In genomic region chr7:116405810-116406209, GRCh38 we compare ENCODE assay signal across 17 cellular contexts.
DNase-seq lines count a peak whose midpoint lies in the region; ATAC-seq, FAIRE-seq and TF ChIP-seq lines count a peak whose summit lies in the region.
"Had no signal": no experiment of that assay in that cellular context is flagged by ENCODE, and none has a peak within 500 bp of the region (broad histone marks: within the 10 kb centered on the region; RNA-seq: fewer than 3 reads in every experiment).

No MANE protein-coding gene starts in this region.

- peak overlapping the region; percentile 54; the same call in 1 of the 2 replicates for H2AFZ ChIP-seq in K562 (ENCODE audit: low read depth, low read length)

- H3K9me1 ChIP-seq in K562 (ENCODE audit: control insufficient read depth, insufficient read depth, low read length), result no peaks in the 10 kb centered on the region

- TF ChIP-seq CTCF in Panc1 (IDR thresholded peaks at IDR 0.05) (no peak), K562 (IDR thresholded peaks at IDR 0.05 in 2 of 3, conservative IDR thresholded peaks at IDR 0.05 in 1 of 3; ENCODE audit: insufficient read depth in 2 of 3, low read depth in 1 of 3, low read length in 3 of 3) (no peak), kidney (IDR thresholded peaks at IDR 0.05; ENCODE audit: borderline replicate concordance, extremely low read depth, insufficient read depth) (no peak), GM10248 (IDR thresholded peaks at IDR 0.05; ENCODE audit: control extremely low read depth, extremely low read depth, low read depth, missing control alignments) (no peak)

- H3K4me2 ChIP-seq in K562 (ENCODE audit: insufficient read depth, low read length), result no peak overlapping the region
- H3K4me2 ChIP-seq: BLaER1 had no signal

- H3K9me3 ChIP-seq in Panc1 (ENCODE audit: control insufficient read depth, insufficient read depth, low read depth, low read length), result no peaks in the 10 kb centered on the region
- H3K9me3 ChIP-seq in K562 (replicated peaks; ENCODE audit: control insufficient read depth, insufficient read depth, low read depth, low read length), result no peaks in the 10 kb centered on the region
- no peaks in the 10 kb centered on the region for H3K9me3 ChIP-seq in kidney (ENCODE audit: control insufficient read depth in 1 of 2, low read length in 2 of 2)
- H3K9me3 ChIP-seq: BLaER1, HAP-1 had no signal

- H3K9ac ChIP-seq in K562 (ENCODE audit: insufficient read depth in 1 of 2, low read depth in 2 of 2, low read length in 2 of 2) (no peak overlapping the region), kidney (ENCODE audit: low read length in 2 of 2) (no peak overlapping the region)
- H3K9ac ChIP-seq: BLaER1 had no signal

- POLR2A ChIA-PET in Panc1 (lab: Charles Lee), result no interaction called here
- POLR2A ChIA-PET in K562 (lab: Yijun Ruan, JAX), result no interaction called here
- POLR2A ChIA-PET in GM10248 (lab: Yijun Ruan, JAX), result no interaction called here

- no peak for DNase-seq in Panc1 (ENCODE audit: low read depth, low spot score)
- DNase-seq in K562 (ENCODE audit: extremely low read depth in 1 of 4, low spot score in 3 of 4), result no peak
- DNase-seq in kidney, result no peak
- no peak for DNase-seq in GM10248 (ENCODE audit: extremely low spot score)
- no peak for DNase-seq in Kasumi-1 (lab: John Stamatoyannopoulos, UW)
- no peak for DNase-seq in NCI-H226
- DNase-seq: Calu3; CD4-positive, alpha-beta memory T cell; DMS79 treated with DMSO at 0.1 percent for 48 hours had no signal

- no peaks in the 10 kb centered on the region for H3K36me3 ChIP-seq in Panc1 (ENCODE audit: control insufficient read depth, insufficient read depth, low read length)
- H3K36me3 ChIP-seq in K562 (ENCODE audit: control insufficient read depth, insufficient read depth, low read length), result no peaks in the 10 kb centered on the region
- no peaks in the 10 kb centered on the region for H3K36me3 ChIP-seq in kidney (ENCODE audit: control insufficient read depth in 1 of 2, insufficient read depth in 2 of 2, low read length in 2 of 2)
- H3K36me3 ChIP-seq: BLaER1, HAP-1 had no signal

- TF ChIP-seq RAD21 in K562 (CRISPR knock-in tag; conservative IDR thresholded peaks at IDR 0.05 in 1 of 2, IDR thresholded peaks at IDR 0.05 in 1 of 2), result no peak

- no peak for ATAC-seq in Panc1
- ATAC-seq in K562, result no peak
- ATAC-seq in HG02678 (IDR thresholded peaks at IDR 0.05; ENCODE audit: unreplicated experiment), result no peak

- H3K27ac ChIP-seq in Panc1 (ENCODE audit: low read length), result peak overlapping the region; percentile 93
- H3K27ac ChIP-seq in K562 (ENCODE audit: extremely low read depth, low read depth, low read length), result no peak overlapping the region
- no peak overlapping the region for H3K27ac ChIP-seq in kidney (ENCODE audit: low read depth in 2 of 2, low read length in 2 of 2)
- H3K27ac ChIP-seq: 22Rv1, BLaER1, HL-60 had no signal

- in situ Hi-C loops in Panc1 (cut with HindIII; ENCODE audit: low pct_unique_long_range_greater_than_20kb, low sequenced_read_pairs) (no loop called here), K562 (cut with MboI) (no loop called here)

- H3K4me1 ChIP-seq in Panc1 (ENCODE audit: control insufficient read depth, insufficient read depth, low read length), result peaks cover 4% of the 10 kb centered on the region; the same call in 1 of the 2 replicates
- H3K4me1 ChIP-seq in K562 (replicated peaks in 1 of 2; ENCODE audit: control insufficient read depth in 2 of 2, insufficient read depth in 2 of 2, low read length in 2 of 2), result peaks cover 0 to 5% of the 10 kb centered on the region in 2 experiments; a peak in 3 of 5 replicates
- no peaks in the 10 kb centered on the region for H3K4me1 ChIP-seq in kidney (ENCODE audit: control insufficient read depth in 1 of 2, insufficient read depth in 1 of 2, low read depth in 1 of 2, low read length in 2 of 2)
- H3K4me1 ChIP-seq: BLaER1, HAP-1 had no signal

- BruUV-seq in Panc1 (replicated peaks; lab: Mats Ljungman, UMichigan) (no TSS peak), K562 (replicated peaks; lab: Mats Ljungman, UMichigan) (no TSS peak)

- FAIRE-seq in A204.1 (lab: Jason Lieb, UNC), result peak; percentile 99
- FAIRE-seq in K562 (lab: Jason Lieb, UNC), result no peak
- peak; percentile 97 for FAIRE-seq in kidney (lab: Jason Lieb, UNC)
- FAIRE-seq: GM12891, GM19239 had no signal

- H3K4me3 ChIP-seq in Panc1 (ENCODE audit: low read depth in 2 of 2, low read length in 2 of 2) (no peak overlapping the region), K562 (no peak overlapping the region), kidney (ENCODE audit: low read length in 2 of 2) (no peak overlapping the region)
- H3K4me3 ChIP-seq: BLaER1, HAP-1 had no signal

- intact Hi-C loops in Panc1 (cut with micrococcal nuclease; ENCODE audit: unreplicated experiment), result no loop called here
- intact Hi-C loops in K562 (cut with micrococcal nuclease), result no loop called here
- intact Hi-C loops in kidney (cut with DNase I), result no loop called here

- H3K27me3 ChIP-seq in Panc1 (ENCODE audit: control insufficient read depth, insufficient read depth, low read length) (no peaks in the 10 kb centered on the region), K562 (ENCODE audit: control insufficient read depth in 2 of 2, insufficient read depth in 2 of 2, low read length in 2 of 2) (peaks cover 0 to 6% of the 10 kb centered on the region in 2 experiments; a peak in 1 of 5 replicates)
- H3K27me3 ChIP-seq: BLaER1 had no signal

- H4K20me1 ChIP-seq in K562 (replicated peaks; ENCODE audit: control insufficient read depth, insufficient read depth, low read length), result no peaks in the 10 kb centered on the region
- H4K20me1 ChIP-seq: BLaER1 had no signal

- CTCF ChIA-PET in Panc1 (lab: Charles Lee), result no interaction called here
- CTCF ChIA-PET in K562 (lab: Yijun Ruan, JAX; ENCODE audit: low intra/inter-chr PET ratio), result no interaction called here
- CTCF ChIA-PET in GM10248 (lab: Yijun Ruan, JAX), result no interaction called here

- no peak for TF ChIP-seq POLR2A in K562 (conservative IDR thresholded peaks at IDR 0.05)

- no peaks in the 10 kb centered on the region for H3K79me2 ChIP-seq in K562 (ENCODE audit: control insufficient read depth, insufficient read depth, low read length)

- 17% methylated on average over 2 of the region's 2 CpGs for WGBS in K562 (ENCODE audit: insufficient coverage, low coverage, missing lambda C conversion rate)

- TF ChIP-seq EP300 in K562 (IDR thresholded peaks at IDR 0.05; ENCODE audit: low read length), result no peak

TF ChIP-seq in K562, 482 proteins besides CTCF, POLR2A, EP300 and RAD21 (continues in another document):
- TF ChIP-seq, protein P1, sequence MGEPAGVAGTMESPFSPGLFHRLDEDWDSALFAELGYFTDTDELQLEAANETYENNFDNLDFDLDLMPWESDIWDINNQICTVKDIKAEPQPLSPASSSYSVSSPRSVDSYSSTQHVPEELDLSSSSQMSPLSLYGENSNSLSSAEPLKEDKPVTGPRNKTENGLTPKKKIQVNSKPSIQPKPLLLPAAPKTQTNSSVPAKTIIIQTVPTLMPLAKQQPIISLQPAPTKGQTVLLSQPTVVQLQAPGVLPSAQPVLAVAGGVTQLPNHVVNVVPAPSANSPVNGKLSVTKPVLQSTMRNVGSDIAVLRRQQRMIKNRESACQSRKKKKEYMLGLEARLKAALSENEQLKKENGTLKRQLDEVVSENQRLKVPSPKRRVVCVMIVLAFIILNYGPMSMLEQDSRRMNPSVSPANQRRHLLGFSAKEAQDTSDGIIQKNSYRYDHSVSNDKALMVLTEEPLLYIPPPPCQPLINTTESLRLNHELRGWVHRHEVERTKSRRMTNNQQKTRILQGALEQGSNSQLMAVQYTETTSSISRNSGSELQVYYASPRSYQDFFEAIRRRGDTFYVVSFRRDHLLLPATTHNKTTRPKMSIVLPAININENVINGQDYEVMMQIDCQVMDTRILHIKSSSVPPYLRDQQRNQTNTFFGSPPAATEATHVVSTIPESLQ (CRISPR knock-in tag; IDR thresholded peaks at IDR 0.05), result no peak
- TF ChIP-seq JUN (IDR thresholded peaks at IDR 0.05; ENCODE audit: borderline replicate concordance, low read depth, low read length) (no peak), JUN (CRISPR knock-in tag; IDR thresholded peaks at IDR 0.05; ENCODE audit: borderline replicate concordance) (no peak), NELFE (IDR thresholded peaks at IDR 0.05; ENCODE audit: insufficient read depth, insufficient read length) (no peak)
